In genomic region chr17:81286491-81287145, GRCh38 we compare ENCODE assay signal across 10 cellular contexts. TPM values are rescaled to one million over a fixed set of nuclear protein-coding genes. Genes with fewer than 3 reads are reported as not detected.
DNase-seq lines count a peak whose midpoint lies in the region; ATAC-seq and TF ChIP-seq lines count a peak whose summit lies in the region.
"Had no signal": no experiment of that assay in that cellular context is flagged by ENCODE, and none has a peak within 500 bp of the region (broad histone marks: within the 10 kb centered on the region; RNA-seq: fewer than 3 reads in every experiment).

No MANE protein-coding gene starts in this region.

- H3K4me3 ChIP-seq in right atrium auricular region (no peak overlapping the region), skin epidermis (no peak overlapping the region), H7 (ENCODE audit: insufficient read depth, low read depth, low read length) (no peak overlapping the region)

- peaks cover 33% of the 10 kb centered on the region for H3K36me3 ChIP-seq in right atrium auricular region
- H3K36me3 ChIP-seq in H7 (replicated peaks; ENCODE audit: control insufficient read depth, insufficient read depth, low read length), result peaks cover 2% of the 10 kb centered on the region

- DNase-seq in activated CD8-positive, alpha-beta T cell treated with anti-CD3 and anti-CD28 coated beads, Interleukin-2, amount 10 ng/mL, durations not matched to agents 7 days and 5 days, result no peak
- DNase-seq in right atrium auricular region (ENCODE audit: low spot score), result no peak
- DNase-seq in NCI-H1436 (lab: John Stamatoyannopoulos, UW), result no peak
- DNase-seq in hypothalamus (lab: John Stamatoyannopoulos, UW), result no peak
- DNase-seq in H7, result no peak
- no peak for DNase-seq in 8988T
- DNase-seq: activated CD4-positive, CD25-positive, alpha-beta regulatory T cell treated with anti-CD3 and anti-CD28 coated beads, Interleukin-2, amount 50 U/mL, for 72 hours; NCI-H2227 treated with DMSO at 0.1 percent for 48 hours had no signal

- peaks cover 0 to 35% of the 10 kb centered on the region in 2 donors for H3K4me1 ChIP-seq in right atrium auricular region

- CTCF ChIA-PET in activated CD8-positive, alpha-beta T cell treated with anti-CD3 and anti-CD28 coated beads, Interleukin-2, amount 10 ng/mL, durations not matched to agents 7 days and 5 days (lab: Charles Lee), result interaction anchor here (2.3 kb wide), 1 partner anchor 198 kb away, joined by 6 read pairs; no protein-coding TSS in a partner anchor

- no peaks in the 10 kb centered on the region for H3K27me3 ChIP-seq in right atrium auricular region
- H3K27me3 ChIP-seq in H7 (ENCODE audit: control insufficient read depth, insufficient read depth, low read length), result no peaks in the 10 kb centered on the region

- no peak for TF ChIP-seq CTCF in right atrium auricular region (IDR thresholded peaks at IDR 0.05)

- peak overlapping the region in 2 of 3 donors; percentile 80 to 90 for H3K27ac Mint-ChIP-seq in IgD-negative memory B cell
- H3K27ac Mint-ChIP-seq in activated CD8-positive, alpha-beta T cell treated with anti-CD3 and anti-CD28 coated beads, Interleukin-2, amount 10 ng/mL, durations not matched to agents 7 days and 5 days, result peak overlapping the region; percentile 86

- peak overlapping the region; percentile 75 to 77 for H3K27ac ChIP-seq in right atrium auricular region
- peak overlapping the region in 18 of 21 experiments; percentile 59 to 90 (median 80) for H3K27ac ChIP-seq in skin epidermis

- H3K9me3 Mint-ChIP-seq in IgD-negative memory B cell, result no peaks in the 10 kb centered on the region
- H3K9me3 Mint-ChIP-seq in activated CD8-positive, alpha-beta T cell treated with anti-CD3 and anti-CD28 coated beads, Interleukin-2, amount 10 ng/mL, durations not matched to agents 7 days and 5 days (ENCODE audit: insufficient read depth), result no peaks in the 10 kb centered on the region

- H3K4me1 Mint-ChIP-seq in IgD-negative memory B cell, result peaks cover 4 to 23% (median 16%) of the 10 kb centered on the region in 3 donors
- H3K4me1 Mint-ChIP-seq in activated CD8-positive, alpha-beta T cell treated with anti-CD3 and anti-CD28 coated beads, Interleukin-2, amount 10 ng/mL, durations not matched to agents 7 days and 5 days (ENCODE audit: low read depth), result peaks cover 50% of the 10 kb centered on the region

- no peaks in the 10 kb centered on the region for H3K27me3 Mint-ChIP-seq in IgD-negative memory B cell
- no peaks in the 10 kb centered on the region for H3K27me3 Mint-ChIP-seq in activated CD8-positive, alpha-beta T cell treated with anti-CD3 and anti-CD28 coated beads, Interleukin-2, amount 10 ng/mL, durations not matched to agents 7 days and 5 days (ENCODE audit: low read depth)

- POLR2A ChIA-PET in activated CD8-positive, alpha-beta T cell treated with anti-CD3 and anti-CD28 coated beads, Interleukin-2, amount 10 ng/mL, durations not matched to agents 7 days and 5 days (lab: Charles Lee), result interaction anchor here (2.2 kb wide), 1 partner anchor 9 kb away, joined by 10 read pairs; the partner anchor contains the start of gene SLC38A10

- H3K4me3 Mint-ChIP-seq in IgD-negative memory B cell, result peak overlapping the region; percentile 25 to 94 (median 77)
- H3K4me3 Mint-ChIP-seq in activated CD8-positive, alpha-beta T cell treated with anti-CD3 and anti-CD28 coated beads, Interleukin-2, amount 10 ng/mL, durations not matched to agents 7 days and 5 days, result peak overlapping the region; percentile 79

- ATAC-seq in activated CD8-positive, alpha-beta T cell treated with anti-CD3 and anti-CD28 coated beads, Interleukin-2, amount 10 ng/mL, durations not matched to agents 7 days and 5 days, result no peak

- no peaks in the 10 kb centered on the region for H3K36me3 Mint-ChIP-seq in IgD-negative memory B cell
- H3K36me3 Mint-ChIP-seq in activated CD8-positive, alpha-beta T cell treated with anti-CD3 and anti-CD28 coated beads, Interleukin-2, amount 10 ng/mL, durations not matched to agents 7 days and 5 days (ENCODE audit: low read depth), result peaks cover 41% of the 10 kb centered on the region

- no peaks in the 10 kb centered on the region for H3K9me3 ChIP-seq in right atrium auricular region

RNA-seq across cellular contexts. Expression of gene SLC38A10, which starts 8.5 kb away (rescaled TPM):
- polyA plus RNA-seq in IgD-negative memory B cell, result 84.5 TPM
- 10 to 100 TPM; 78.5 to 83.5 TPM for total RNA-seq in activated CD8-positive, alpha-beta T cell treated with anti-CD3 and anti-CD28 coated beads, Interleukin-2, amount 10 ng/mL, durations not matched to agents 7 days and 5 days
- 10 to 100 TPM; 46.2 to 63.4 TPM for total RNA-seq in right atrium auricular region
- total RNA-seq in H7 (2014; rRNA removed; shearing (Covaris generic)), result 39.1 and 44.2 TPM in 2 replicates

RNA-seq across cellular contexts. Expression of gene NDUFAF8, which starts 47.5 kb away (rescaled TPM):
- 91.8 TPM for polyA plus RNA-seq in IgD-negative memory B cell
- 10 to 100 TPM; 42.3 to 48.3 TPM for total RNA-seq in activated CD8-positive, alpha-beta T cell treated with anti-CD3 and anti-CD28 coated beads, Interleukin-2, amount 10 ng/mL, durations not matched to agents 7 days and 5 days
- total RNA-seq in right atrium auricular region, result 10 to 100 TPM; 53.1 to 53.5 TPM
- total RNA-seq in H7 (2014; rRNA removed; shearing (Covaris generic)), result 32.6 and 38.8 TPM in 2 replicates

RNA-seq across cellular contexts. Expression of gene TEPSIN, which starts 47.8 kb away (rescaled TPM):
- 15.3 TPM for polyA plus RNA-seq in IgD-negative memory B cell
- 10 to 100 TPM; 43.8 to 52.7 TPM for total RNA-seq in activated CD8-positive, alpha-beta T cell treated with anti-CD3 and anti-CD28 coated beads, Interleukin-2, amount 10 ng/mL, durations not matched to agents 7 days and 5 days
- 10 to 100 TPM; 12.3 to 14.3 TPM for total RNA-seq in right atrium auricular region
- 18.1 and 19.8 TPM in 2 replicates for total RNA-seq in H7 (2014; rRNA removed; shearing (Covaris generic))
